ENCODE assay signal across 1 cellular context in genomic region chr1:228109073-228109961, GRCh38.
TF ChIP-seq lines count a peak whose summit lies in the region.

Gene MRPL55 (minus strand): TSS chr1:228109299. CDS start chr1:228108260, 1,039 bp downstream.

TF ChIP-seq in HepG2, 621 proteins besides CTCF, POLR2A, EP300 and RAD21 (continued from another document and continues in another):
- TF ChIP-seq ZBTB26 (CRISPR knock-in tag; IDR thresholded peaks at IDR 0.05; ENCODE audit: borderline replicate concordance) (peak; percentile 33; the same call in 1 of the 2 replicates), KDM3A (CRISPR knock-in tag; IDR thresholded peaks at IDR 0.05; ENCODE audit: low read depth) (no peak), GPBP1L1 (CRISPR knock-in tag; IDR thresholded peaks at IDR 0.05) (no peak), MED1 (CRISPR knock-in tag; IDR thresholded peaks at IDR 0.05) (peak; percentile 90), ZFP82 (CRISPR knock-in tag; IDR thresholded peaks at IDR 0.05; ENCODE audit: borderline replicate concordance) (peak; percentile 99), NR2F6 (IDR thresholded peaks at IDR 0.05) (no peak), NR2F6 (CRISPR knock-in tag; IDR thresholded peaks at IDR 0.05) (peak; percentile 40), MEIS2 (CRISPR knock-in tag; IDR thresholded peaks at IDR 0.05) (peak; percentile 84), ZNF414 (CRISPR knock-in tag; IDR thresholded peaks at IDR 0.05) (peak; percentile 67; the same call in 1 of the 2 replicates), NCOA5 (CRISPR knock-in tag; IDR thresholded peaks at IDR 0.05) (no peak), ZNF766 (CRISPR knock-in tag; IDR thresholded peaks at IDR 0.05; ENCODE audit: borderline replicate concordance) (no peak), NR2C2 (CRISPR knock-in tag; IDR thresholded peaks at IDR 0.05; ENCODE audit: borderline replicate concordance) (peak; percentile 72), GMEB2 (CRISPR knock-in tag; IDR thresholded peaks at IDR 0.05; ENCODE audit: low read depth) (peak; percentile 80), CCDC6 (CRISPR knock-in tag; IDR thresholded peaks at IDR 0.05) (peak; percentile 95), BRF2 (CRISPR knock-in tag; IDR thresholded peaks at IDR 0.05) (peak; percentile 24; the same call in 1 of the 2 replicates), ZNF703 (CRISPR knock-in tag; IDR thresholded peaks at IDR 0.05; ENCODE audit: borderline replicate concordance) (no peak), HMGXB3 (CRISPR knock-in tag; IDR thresholded peaks at IDR 0.05; ENCODE audit: borderline replicate concordance) (peak; percentile 55; the same call in 1 of the 2 replicates), FOXC1 (CRISPR knock-in tag; IDR thresholded peaks at IDR 0.05; ENCODE audit: borderline replicate concordance) (peak; percentile 92), RBM39 (IDR thresholded peaks at IDR 0.05; ENCODE audit: low read depth, low read length, poor library complexity, severe bottlenecking) (no peak), SALL2 (CRISPR knock-in tag; IDR thresholded peaks at IDR 0.05) (peak; percentile 77; the same call in 1 of the 2 replicates), ZBTB43 (CRISPR knock-in tag; conservative IDR thresholded peaks at IDR 0.05) (peak; percentile 61; the same call in 1 of the 2 replicates), ATF4 (CRISPR knock-in tag; IDR thresholded peaks at IDR 0.05) (peak in 1 of 2 experiments; percentile 91; a peak in 2 of 4 replicates), XRCC5 (optimal IDR thresholded peaks at IDR 0.05; ENCODE audit: low read length) (no peak), KLF15 (CRISPR knock-in tag; IDR thresholded peaks at IDR 0.05; ENCODE audit: borderline replicate concordance) (no peak), TEAD3 (CRISPR knock-in tag; optimal IDR thresholded peaks at IDR 0.05; ENCODE audit: borderline replicate concordance) (peak; percentile 87), ZNF605 (CRISPR knock-in tag; IDR thresholded peaks at IDR 0.05) (peak; percentile 85; the same call in 1 of the 2 replicates), REL (CRISPR knock-in tag; conservative IDR thresholded peaks at IDR 0.05) (no peak), ATF5 (CRISPR knock-in tag; IDR thresholded peaks at IDR 0.05; ENCODE audit: low read depth) (no peak; the same call in 1 of the 2 replicates), ZNF576 (CRISPR knock-in tag; IDR thresholded peaks at IDR 0.05) (peak; percentile 27; the same call in 1 of the 2 replicates), ZBTB33 (CRISPR knock-in tag; IDR thresholded peaks at IDR 0.05) (peak; percentile 46; the same call in 1 of the 2 replicates), TSC22D2 (CRISPR knock-in tag; IDR thresholded peaks at IDR 0.05; ENCODE audit: borderline replicate concordance) (0 out of 2 replicates have a peak, but pooled peaks have one; percentile 66), KDM2A (CRISPR knock-in tag; IDR thresholded peaks at IDR 0.05; ENCODE audit: borderline replicate concordance, low read depth) (peak; percentile 95), IRF1 (CRISPR knock-in tag; IDR thresholded peaks at IDR 0.05; ENCODE audit: low read depth) (0 out of 2 replicates have a peak, but pooled peaks have one; percentile 36), ZNF331 (CRISPR knock-in tag; IDR thresholded peaks at IDR 0.05) (peak; percentile 87), POGK (CRISPR knock-in tag; conservative IDR thresholded peaks at IDR 0.05) (peak; percentile 92), MYNN (CRISPR knock-in tag; IDR thresholded peaks at IDR 0.05; ENCODE audit: low read depth) (no peak), ZNF577 (CRISPR knock-in tag; IDR thresholded peaks at IDR 0.05; ENCODE audit: borderline replicate concordance, low read depth) (0 out of 2 replicates have a peak, but pooled peaks have one; percentile 35), TBP (CRISPR knock-in tag; IDR thresholded peaks at IDR 0.05) (0 out of 2 replicates have a peak, but pooled peaks have one; percentile 70)
